In genomic region chr5:2193142-2193922, GRCh38 we compare ENCODE assay signal across 13 cellular contexts.
A peak's percentile ranks its signal among the peaks of the same experiment; 100 is the strongest.
DNase-seq lines count a peak whose midpoint lies in the region; ATAC-seq and TF ChIP-seq lines count a peak whose summit lies in the region.
"Had no signal": no experiment of that assay in that cellular context is flagged by ENCODE, and none has a peak within 500 bp of the region (broad histone marks: within the 10 kb centered on the region; RNA-seq: fewer than 3 reads in every experiment).

No MANE protein-coding gene starts in this region.

- H3K4me3 ChIP-seq in right atrium auricular region (no peak overlapping the region), trophoblast cell (ENCODE audit: low read depth, low read length) (no peak overlapping the region)
- H3K4me3 ChIP-seq: BLaER1 treated with 17β-estradiol and CSF1 and Interleukin-3, amounts not matched to agents 10 nM and 100 nM had no signal

- H4K91ac ChIP-seq in trophoblast cell (ENCODE audit: low read depth, low read length) = no peak overlapping the region

- H3K36me3 Mint-ChIP-seq in nephron progenitor cell (ENCODE audit: low read depth) = peaks cover 9% of the 10 kb centered on the region
- no peaks in the 10 kb centered on the region for H3K36me3 Mint-ChIP-seq in progenitor cell of endocrine pancreas (ENCODE audit: insufficient read depth)
- H3K36me3 Mint-ChIP-seq in T-helper 17 cell (ENCODE audit: low read depth) = no peaks in the 10 kb centered on the region
- H3K36me3 Mint-ChIP-seq in type B pancreatic cell = no peaks in the 10 kb centered on the region
- H3K36me3 Mint-ChIP-seq: CD4-positive, CD25-positive, alpha-beta regulatory T cell had no signal

- intact Hi-C loops in left ventricle myocardium superior (cut with micrococcal nuclease) = no loop called here

- no peak overlapping the region for H2BK120ac ChIP-seq in trophoblast cell (ENCODE audit: insufficient read depth, low read length, poor library complexity)

- H3K27me3 ChIP-seq in right atrium auricular region (no peaks in the 10 kb centered on the region), trophoblast cell (ENCODE audit: insufficient read depth, low read length) (no peaks in the 10 kb centered on the region)
- H3K27me3 ChIP-seq: BLaER1 treated with 17β-estradiol and CSF1 and Interleukin-3, amounts not matched to agents 10 nM and 100 nM had no signal

- H3K27ac ChIP-seq in right atrium auricular region (no peak overlapping the region), trophoblast cell (ENCODE audit: low read depth, low read length) (no peak overlapping the region)
- H3K27ac ChIP-seq: BLaER1 treated with 17β-estradiol and CSF1 and Interleukin-3, amounts not matched to agents 10 nM and 100 nM had no signal

- no peak overlapping the region for H3K14ac ChIP-seq in trophoblast cell (ENCODE audit: low read length)

- H2AK5ac ChIP-seq in trophoblast cell (ENCODE audit: low read length) = no peak overlapping the region

- H3K4me1 ChIP-seq in right atrium auricular region = no peaks in the 10 kb centered on the region
- H3K4me1 ChIP-seq in trophoblast cell (ENCODE audit: control insufficient read depth in 1 of 2, insufficient read depth in 2 of 2, low read length in 2 of 2) = no peaks in the 10 kb centered on the region

- DNase-seq in right atrium auricular region (ENCODE audit: low spot score) (peak; percentile 9), left ventricle myocardium superior (no peak), nephron progenitor cell (no peak), progenitor cell of endocrine pancreas (ENCODE audit: low spot score, unreplicated experiment) (peak; percentile 8), T-helper 17 cell (no peak), trophoblast cell (no peak), type B pancreatic cell (ENCODE audit: extremely low spot score, unreplicated experiment) (no peak)
- DNase-seq: 8988T; ACHN; CD4-positive, CD25-positive, alpha-beta regulatory T cell had no signal

- no peak for ATAC-seq in left ventricle myocardium superior
- ATAC-seq in T-helper 17 cell = no peak
- no peak for ATAC-seq in HG03565 (IDR thresholded peaks at IDR 0.05; ENCODE audit: unreplicated experiment)
- ATAC-seq: HCT116 had no signal

- H3K79me1 ChIP-seq in trophoblast cell (ENCODE audit: low read length) = no peaks in the 10 kb centered on the region

- H3K9me3 ChIP-seq in right atrium auricular region = peaks cover 0 to 8% of the 10 kb centered on the region in 2 donors
- no peaks in the 10 kb centered on the region for H3K9me3 ChIP-seq in T-helper 17 cell (ENCODE audit: control insufficient read depth, low read length, poor library complexity, severe bottlenecking)
- H3K9me3 ChIP-seq in trophoblast cell (ENCODE audit: insufficient read depth, low read depth, low read length) = peaks cover 5% of the 10 kb centered on the region

- H3K79me2 ChIP-seq in trophoblast cell (ENCODE audit: control insufficient read depth, insufficient read depth, low read length, poor library complexity) = no peaks in the 10 kb centered on the region

- no peak overlapping the region for H3K4ac ChIP-seq in trophoblast cell (ENCODE audit: low read depth, low read length)

- H4K8ac ChIP-seq in trophoblast cell (ENCODE audit: low read depth, low read length) = no peak overlapping the region

- H3K4me1 Mint-ChIP-seq in nephron progenitor cell (peaks cover 47% of the 10 kb centered on the region), progenitor cell of endocrine pancreas (ENCODE audit: low read depth) (no peaks in the 10 kb centered on the region), T-helper 17 cell (no peaks in the 10 kb centered on the region), type B pancreatic cell (ENCODE audit: unreplicated experiment) (peaks cover 11% of the 10 kb centered on the region)
- H3K4me1 Mint-ChIP-seq: CD4-positive, CD25-positive, alpha-beta regulatory T cell had no signal

- H2BK12ac ChIP-seq in trophoblast cell (ENCODE audit: low read length) = no peak overlapping the region

- no peak overlapping the region for H4K12ac ChIP-seq in trophoblast cell (ENCODE audit: low read depth, low read length)

- TF ChIP-seq CTCF in right atrium auricular region (IDR thresholded peaks at IDR 0.05) (no peak), nephron progenitor cell (IDR thresholded peaks at IDR 0.05) (no peak), progenitor cell of endocrine pancreas (IDR thresholded peaks at IDR 0.05; ENCODE audit: unreplicated experiment) (no peak), type B pancreatic cell (conservative IDR thresholded peaks at IDR 0.05) (no peak)

- no peak overlapping the region for H2BK5ac ChIP-seq in trophoblast cell (ENCODE audit: low read depth, low read length, poor library complexity)

- no peak overlapping the region for H2AFZ ChIP-seq in trophoblast cell (ENCODE audit: insufficient read depth, low read length, poor library complexity)

- H3K36me3 ChIP-seq in right atrium auricular region (no peaks in the 10 kb centered on the region), trophoblast cell (ENCODE audit: control insufficient read depth in 1 of 2, insufficient read depth in 2 of 2, low read length in 2 of 2) (no peaks in the 10 kb centered on the region)

- no peak overlapping the region for H3K4me3 Mint-ChIP-seq in nephron progenitor cell
- H3K4me3 Mint-ChIP-seq in progenitor cell of endocrine pancreas (ENCODE audit: low read depth) = no peak overlapping the region
- H3K4me3 Mint-ChIP-seq in T-helper 17 cell = no peak overlapping the region
- H3K4me3 Mint-ChIP-seq in type B pancreatic cell = no peak overlapping the region
- H3K4me3 Mint-ChIP-seq: CD4-positive, CD25-positive, alpha-beta regulatory T cell had no signal

- H3K23ac ChIP-seq in trophoblast cell (ENCODE audit: low read length) = no peak overlapping the region

- no CpG with 5 or more reads among the region's 12 CpGs for WGBS in trophoblast cell (ENCODE audit: extremely low coverage, insufficient coverage, insufficient read length)

- H3K9me3 Mint-ChIP-seq in nephron progenitor cell = peaks cover 23% of the 10 kb centered on the region
- H3K9me3 Mint-ChIP-seq in progenitor cell of endocrine pancreas (ENCODE audit: low read depth) = no peaks in the 10 kb centered on the region
- peaks cover 8% of the 10 kb centered on the region for H3K9me3 Mint-ChIP-seq in type B pancreatic cell

- no peak overlapping the region for H3K4me2 ChIP-seq in trophoblast cell (ENCODE audit: low read length)
- H3K4me2 ChIP-seq: BLaER1 treated with 17β-estradiol and CSF1 and Interleukin-3, amounts not matched to agents 10 nM and 100 nM had no signal

- H3K27me3 Mint-ChIP-seq in nephron progenitor cell (ENCODE audit: low read depth, poor library complexity) (peaks cover 34% of the 10 kb centered on the region), progenitor cell of endocrine pancreas (peaks cover 63% of the 10 kb centered on the region), T-helper 17 cell (peaks cover 18% of the 10 kb centered on the region), type B pancreatic cell (peaks cover 50% of the 10 kb centered on the region)
- H3K27me3 Mint-ChIP-seq: CD4-positive, CD25-positive, alpha-beta regulatory T cell had no signal

- H3K27ac Mint-ChIP-seq in nephron progenitor cell (peak overlapping the region; percentile 62), progenitor cell of endocrine pancreas (no peak overlapping the region), T-helper 17 cell (no peak overlapping the region), type B pancreatic cell (no peak overlapping the region)
- H3K27ac Mint-ChIP-seq: CD4-positive, CD25-positive, alpha-beta regulatory T cell had no signal

- H3K9ac ChIP-seq in trophoblast cell (ENCODE audit: low read length) = no peak overlapping the region
- H3K9ac ChIP-seq: BLaER1 treated with 17β-estradiol and CSF1 and Interleukin-3, amounts not matched to agents 10 nM and 100 nM had no signal

- no peak overlapping the region for H3K18ac ChIP-seq in trophoblast cell (ENCODE audit: low read length)

Comparison
In these comparisons a context has a peak if more than half of its experiments do, and no peak if none do; other contexts are left out.
1. DNase-seq: peak in right atrium auricular region (single experiment) and progenitor cell of endocrine pancreas (single experiment); none in left ventricle myocardium superior (single experiment), nephron progenitor cell (single experiment), T-helper 17 cell (0 of 3), trophoblast cell (0 of 2) and type B pancreatic cell (single experiment).